ENCODE assay signal across 8 cellular contexts in the genomic region with DNA sequence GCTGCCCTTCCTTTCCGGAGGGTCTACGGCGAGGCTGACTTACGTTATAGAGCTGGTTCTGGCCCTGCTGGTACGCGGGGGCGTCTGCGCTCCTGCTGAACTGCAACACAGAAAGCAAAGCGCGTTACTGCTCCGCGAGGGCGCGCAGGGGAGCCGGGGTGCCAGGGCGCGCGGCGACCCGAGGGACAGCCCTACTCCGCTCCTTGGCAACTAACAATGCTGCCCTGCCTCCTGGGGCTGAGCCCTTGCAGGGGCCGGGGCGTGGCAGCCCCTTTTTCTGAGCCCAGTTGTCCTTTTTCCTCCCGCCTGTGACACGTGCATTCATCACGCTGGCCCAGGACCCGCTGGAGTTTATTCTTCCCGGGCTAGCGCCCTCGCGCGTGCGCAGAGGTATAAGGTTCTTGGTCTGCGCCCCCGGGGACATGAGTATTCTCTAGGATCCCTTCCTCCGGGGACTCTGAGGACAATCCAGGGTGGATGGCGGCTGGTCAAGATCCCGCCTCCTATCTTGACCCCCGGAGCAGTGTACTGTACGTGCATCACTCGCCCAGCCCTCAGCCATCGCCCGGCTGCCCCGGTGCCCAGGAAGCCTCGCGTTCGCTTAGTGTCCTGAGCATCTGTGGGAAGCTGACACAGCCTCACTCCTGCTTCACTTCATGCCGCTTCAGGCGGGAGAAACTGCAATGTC.
DNase-seq lines count a peak whose midpoint lies in the region; ATAC-seq and TF ChIP-seq lines count a peak whose summit lies in the region.

No MANE protein-coding gene starts in this region.

- POLR2A ChIA-PET in AG04449 (lab: Yijun Ruan, JAX), result no interaction called here

- CTCF ChIA-PET in AG04449 (lab: Yijun Ruan, JAX), result interaction anchor here (0.6 to 10.0 kb wide), 6 partner anchors 8 to 379 kb away, joined by 3 to 132 read pairs (median 22); no protein-coding TSS in a partner anchor

- TF ChIP-seq CTCF in AG04449 (IDR thresholded peaks at IDR 0.05; ENCODE audit: insufficient read depth, low read length, missing control alignments) (no peak), ascending aorta (IDR thresholded peaks at IDR 0.05) (peak in 1 of 3 experiments; percentile 20)

- H3K9me3 ChIP-seq in ascending aorta (no peaks in the 10 kb centered on the region), iPS DF 6.9 (ENCODE audit: control insufficient read depth, insufficient read depth, low read length) (no peaks in the 10 kb centered on the region)

- DNase-seq in AG04449 (ENCODE audit: low read depth, low spot score), result no peak
- DNase-seq in NCI-H146 (lab: John Stamatoyannopoulos, UW), result peak; percentile 68
- DNase-seq in ascending aorta (ENCODE audit: low spot score in 2 of 2), result peak in 1 of 2 donors; percentile 65
- DNase-seq in iPS DF 6.9 (ENCODE audit: low read depth, low spot score), result no peak
- peak; percentile 88 for DNase-seq in retina
- no peak for DNase-seq in A172 (ENCODE audit: low spot score)

- H3K4me1 ChIP-seq in ascending aorta (peaks cover 4 to 6% of the 10 kb centered on the region in 2 donors), iPS DF 6.9 (ENCODE audit: control insufficient read depth, insufficient read depth, low read length) (no peaks in the 10 kb centered on the region; the same call in 1 of the 2 replicates)

- H3K27me3 ChIP-seq in ascending aorta (no peaks in the 10 kb centered on the region), iPS DF 6.9 (ENCODE audit: control insufficient read depth, insufficient read depth, low read length) (peaks cover 9% of the 10 kb centered on the region; the same call in 1 of the 2 replicates)

- H3K27ac ChIP-seq in ascending aorta (no peak overlapping the region), iPS DF 6.9 (ENCODE audit: low read length) (no peak overlapping the region)

- intact Hi-C loops in ascending aorta (cut with DNase I), result no loop called here

- WGBS in iPS DF 6.9 (ENCODE audit: insufficient coverage, insufficient read length), result no CpG with 5 or more reads among the region's 49 CpGs

- no peaks in the 10 kb centered on the region for H3K36me3 ChIP-seq in ascending aorta
- no peaks in the 10 kb centered on the region for H3K36me3 ChIP-seq in iPS DF 6.9 (ENCODE audit: control insufficient read depth, insufficient read depth, low read length)

- peak overlapping the region; percentile 52 for H3K4me3 ChIP-seq in AG04449 (ENCODE audit: low read depth, low read length)
- peak overlapping the region; percentile 41; the same call in 1 of the 2 replicates for H3K4me3 ChIP-seq in GM08714 (ENCODE audit: low read length)
- H3K4me3 ChIP-seq in ascending aorta, result peak overlapping the region; percentile 47 to 58
- H3K4me3 ChIP-seq in iPS DF 6.9 (ENCODE audit: low read length), result peak overlapping the region; percentile 28; the same call in 1 of the 2 replicates

- ATAC-seq in HG02981 (IDR thresholded peaks at IDR 0.05; ENCODE audit: unreplicated experiment), result no peak

Comparison
In these comparisons a context has a peak if more than half of its experiments do, and no peak if none do; other contexts are left out.
1. DNase-seq: peak in NCI-H146 (single experiment) and retina (single experiment); none in AG04449 (single experiment), iPS DF 6.9 (single experiment) and A172 (single experiment).
2. Peak in every context shown above with its lines, with median percentiles within 50 percentile points of each other: H3K4me3 ChIP-seq.